ENCODE assay signal across 10 cellular contexts in genomic region chr3:117744935-117745334, GRCh38.
"Had no signal": no experiment of that assay in that cellular context is flagged by ENCODE, and none has a peak within 500 bp of the region (broad histone marks: within the 10 kb centered on the region; RNA-seq: fewer than 3 reads in every experiment).

No MANE protein-coding gene starts in this region.

- H3K4me1 ChIP-seq: HAP-1 had no signal

- H2AFZ ChIP-seq: GM23248 had no signal

- H3K4me3 ChIP-seq: GM23248, HAP-1, K562 had no signal

- H3K27ac ChIP-seq: GM23248, HL-60 had no signal

- FAIRE-seq: HTR-8/SVneo, K562 had no signal

- H3K36me3 ChIP-seq: HAP-1 had no signal

- H3K9me3 ChIP-seq: HAP-1 had no signal

- H3K9ac ChIP-seq: GM23248 had no signal

- ATAC-seq: HCT116, K562 had no signal

- DNase-seq: GM23248, GOT3, H7, HFFc6, KG1 had no signal
